35 cellular contexts compared by ENCODE assay signal in the genomic region with DNA sequence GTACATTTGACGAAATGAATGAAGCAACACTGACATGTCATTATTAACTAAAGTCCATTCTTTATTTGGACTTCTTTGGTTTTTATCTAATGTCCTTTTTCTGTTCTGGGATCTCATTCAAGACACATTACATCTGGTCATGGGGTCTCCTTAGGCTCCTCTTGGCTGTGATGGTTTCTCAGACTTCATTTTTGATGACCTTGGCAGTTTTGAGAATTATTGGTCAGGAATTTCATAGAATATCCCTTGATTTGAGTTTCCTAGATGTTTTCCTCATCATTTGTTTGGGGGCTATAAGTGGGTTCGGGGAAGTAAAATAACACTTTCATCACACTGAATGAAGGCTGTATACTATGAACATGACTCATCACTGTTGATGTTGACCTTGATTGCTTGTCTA.
"Had no signal": no experiment of that assay in that cellular context is flagged by ENCODE, and none has a peak within 500 bp of the region (broad histone marks: within the 10 kb centered on the region; RNA-seq: fewer than 3 reads in every experiment).

No MANE protein-coding gene starts in this region.

- DNase-seq: MG63, MM.1S, MV-4-11, NCI-H1048, NCI-H1092, NCI-H1092 treated with DMSO at 0.1 percent for 48 hours, NCI-H1105, NCI-H1105 treated with DMSO at 0.1 percent for 48 hours, NCI-H1417, NCI-H1417 treated with DMSO at 0.1 percent for 48 hours, NCI-H1436, NCI-H1436 treated with DMSO at 0.1 percent for 48 hours, NCI-H146, NCI-H1694, NCI-H1694 treated with DMSO at 0.1 percent for 48 hours, NCI-H187, NCI-H187 treated with DMSO at 0.1 percent for 48 hours, NCI-H1930, NCI-H2029, NCI-H2029 treated with DMSO at 0.1 percent for 48 hours, NCI-H2081, NCI-H2081 treated with DMSO at 0.1 percent for 48 hours, NCI-H2107, NCI-H2171, NCI-H2171 treated with DMSO at 0.1 percent for 48 hours, NCI-H2227 treated with DMSO at 0.1 percent for 48 hours, NCI-H226, NCI-H345, NCI-H446, NCI-H446 treated with DMSO at 0.1 percent for 48 hours, NCI-H510A, NCI-H510A treated with DMSO at 0.1 percent for 48 hours, NCI-H524, NCI-H524 treated with DMSO at 0.1 percent for 48 hours, NCI-H526 had no signal

- H3K9me3 ChIP-seq: MG63 had no signal

- H3K4me3 ChIP-seq: MG63 had no signal

- H3K36me3 ChIP-seq: MG63 had no signal

- H3K27me3 ChIP-seq: MG63 had no signal
